ENCODE assay signal across 7 cellular contexts in genomic region chr6:16421462-16421960, GRCh38.
DNase-seq lines count a peak whose midpoint lies in the region; ATAC-seq and TF ChIP-seq lines count a peak whose summit lies in the region.

No MANE protein-coding gene starts in this region.

- peak overlapping the region; percentile 99 for H3K27ac Mint-ChIP-seq in activated CD4-positive, alpha-beta memory T cell treated with anti-CD3 and anti-CD28 coated beads, Interleukin-2, amount 10 ng/mL, durations not matched to agents 7 days and 5 days

- peak; percentile 6 for ATAC-seq in GM19328 (IDR thresholded peaks at IDR 0.05; ENCODE audit: unreplicated experiment)
- ATAC-seq in HG02885 (IDR thresholded peaks at IDR 0.05; ENCODE audit: poor library complexity, unreplicated experiment) = peak; percentile 24

- H3K36me3 ChIP-seq in skeletal muscle satellite cell (ENCODE audit: insufficient read depth, low read length) (no peaks in the 10 kb centered on the region), PC-9 (ENCODE audit: low read depth) (no peaks in the 10 kb centered on the region)

- H3K27ac ChIP-seq in PC-9 = no peak overlapping the region

- DNase-seq in activated CD4-positive, alpha-beta memory T cell treated with anti-CD3 and anti-CD28 coated beads, Interleukin-2, amount 10 ng/mL, durations not matched to agents 7 days and 5 days = no peak
- DNase-seq in PC-9 (no peak), NCI-H2171 (lab: John Stamatoyannopoulos, UW) (no peak), iPS-NIHi7 (ENCODE audit: extremely low spot score) (no peak)

- peak overlapping the region; percentile 66 for H3K4me2 ChIP-seq in skeletal muscle satellite cell (ENCODE audit: low read length)
- H3K4me2 ChIP-seq in PC-9 = no peak overlapping the region

- POLR2A ChIA-PET in activated CD4-positive, alpha-beta memory T cell treated with anti-CD3 and anti-CD28 coated beads, Interleukin-2, amount 10 ng/mL, durations not matched to agents 7 days and 5 days (lab: Charles Lee) = interaction anchor here (0.9 to 4.3 kb wide), 19 partner anchors 11 to 341 kb away, joined by 3 to 109 read pairs (median 9); partner anchors contain the start of gene ATXN1
- POLR2A ChIA-PET in PC-9 (lab: Charles Lee; ENCODE audit: unreplicated experiment) = no interaction called here

- H3K36me3 Mint-ChIP-seq in activated CD4-positive, alpha-beta memory T cell treated with anti-CD3 and anti-CD28 coated beads, Interleukin-2, amount 10 ng/mL, durations not matched to agents 7 days and 5 days (ENCODE audit: low read depth) = peaks cover 19% of the 10 kb centered on the region

- intact Hi-C loops in PC-9 (cut with micrococcal nuclease; ENCODE audit: unreplicated experiment) = no loop called here

- H3K4me1 ChIP-seq in skeletal muscle satellite cell (ENCODE audit: control insufficient read depth, insufficient read depth, low read length) (peaks cover 19% of the 10 kb centered on the region), PC-9 (replicated peaks; ENCODE audit: insufficient read depth) (no peaks in the 10 kb centered on the region)

- H3K9me3 Mint-ChIP-seq in activated CD4-positive, alpha-beta memory T cell treated with anti-CD3 and anti-CD28 coated beads, Interleukin-2, amount 10 ng/mL, durations not matched to agents 7 days and 5 days = no peaks in the 10 kb centered on the region

- no peak for TF ChIP-seq CTCF in PC-9 (conservative IDR thresholded peaks at IDR 0.05)

- H3F3A ChIP-seq in PC-9 (ENCODE audit: insufficient read depth, low read depth) = no peaks in the 10 kb centered on the region

- H3K4me1 Mint-ChIP-seq in activated CD4-positive, alpha-beta memory T cell treated with anti-CD3 and anti-CD28 coated beads, Interleukin-2, amount 10 ng/mL, durations not matched to agents 7 days and 5 days = peaks cover 57% of the 10 kb centered on the region

- no peaks in the 10 kb centered on the region for H3K27me3 Mint-ChIP-seq in activated CD4-positive, alpha-beta memory T cell treated with anti-CD3 and anti-CD28 coated beads, Interleukin-2, amount 10 ng/mL, durations not matched to agents 7 days and 5 days

- BruUV-seq in PC-9 (replicated peaks; lab: Mats Ljungman, UMichigan) = no TSS peak

- H3K4me3 Mint-ChIP-seq in activated CD4-positive, alpha-beta memory T cell treated with anti-CD3 and anti-CD28 coated beads, Interleukin-2, amount 10 ng/mL, durations not matched to agents 7 days and 5 days = peak overlapping the region; percentile 29

- H2AFZ ChIP-seq in PC-9 = no peak overlapping the region

- H3K9me3 ChIP-seq in skeletal muscle satellite cell (replicated peaks; ENCODE audit: low read length) = no peaks in the 10 kb centered on the region
- no peaks in the 10 kb centered on the region for H3K9me3 ChIP-seq in PC-9 (ENCODE audit: insufficient read depth, low read depth)

- no peaks in the 10 kb centered on the region for H3K9me2 ChIP-seq in PC-9 (ENCODE audit: insufficient read depth)

- H4K20me1 ChIP-seq in PC-9 (ENCODE audit: insufficient read depth) = no peaks in the 10 kb centered on the region

- peak overlapping the region; percentile 61 for H3K9ac ChIP-seq in skeletal muscle satellite cell (ENCODE audit: low read depth, low read length)

- CTCF ChIA-PET in activated CD4-positive, alpha-beta memory T cell treated with anti-CD3 and anti-CD28 coated beads, Interleukin-2, amount 10 ng/mL, durations not matched to agents 7 days and 5 days (lab: Charles Lee) = interaction anchor here (1.0 to 2.1 kb wide), 9 partner anchors 11 to 342 kb away, joined by 3 to 26 read pairs (median 5); partner anchors contain the start of genes ATXN1 and MYLIP
- CTCF ChIA-PET in PC-9 (lab: Charles Lee) = no interaction called here

- peak overlapping the region; percentile 21 for H3K4me3 ChIP-seq in skeletal muscle satellite cell (ENCODE audit: low read length)
- H3K4me3 ChIP-seq in PC-9 = no peak overlapping the region

- no peaks in the 10 kb centered on the region for H3K79me2 ChIP-seq in PC-9 (ENCODE audit: low read depth)

- H3K27me3 ChIP-seq in skeletal muscle satellite cell (ENCODE audit: control insufficient read depth, insufficient read depth, low read length) (no peaks in the 10 kb centered on the region), PC-9 (ENCODE audit: insufficient read depth, low read depth) (no peaks in the 10 kb centered on the region)
